Comparison of ENCODE assay signal across 1 cellular context in the genomic region with DNA sequence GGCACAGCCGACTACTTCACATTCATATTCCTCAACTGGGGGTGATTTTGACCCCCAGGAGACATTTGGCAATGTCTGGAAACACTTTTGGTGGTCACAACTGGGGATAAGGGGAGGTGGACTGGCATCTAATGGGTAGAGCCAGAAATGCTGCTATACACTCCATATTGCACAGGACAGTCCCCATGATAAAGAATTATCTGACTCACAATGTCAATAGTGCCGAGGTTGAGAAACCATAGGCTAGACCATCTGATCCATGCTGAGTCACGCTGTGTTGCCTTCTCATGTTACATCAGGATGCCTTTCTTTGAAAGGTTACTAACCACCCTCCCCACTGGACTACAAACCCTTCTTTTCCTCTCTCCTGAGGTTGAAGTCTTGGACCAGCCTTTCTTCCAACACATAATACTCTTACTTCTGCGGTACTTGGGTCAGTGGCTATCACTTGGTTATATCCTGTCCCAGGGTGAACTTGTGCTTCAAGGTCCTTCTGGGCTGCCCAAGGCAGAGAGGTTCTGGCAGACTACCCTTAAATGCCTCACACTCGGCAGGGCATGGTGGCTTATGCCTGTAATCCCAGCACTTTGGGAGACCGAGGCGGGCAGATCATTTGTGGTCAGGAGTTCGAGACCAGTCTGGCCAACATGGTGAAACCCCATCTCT.
TF ChIP-seq lines count a peak whose summit lies in the region.

No MANE protein-coding gene starts in this region.

TF ChIP-seq in HepG2, 621 proteins besides CTCF, POLR2A, EP300 and RAD21 (continued from another document):
- TF ChIP-seq ZNF597 (CRISPR knock-in tag; IDR thresholded peaks at IDR 0.05) (no peak), FOXJ3 (CRISPR knock-in tag; IDR thresholded peaks at IDR 0.05; ENCODE audit: borderline replicate concordance) (peak; percentile 49; the same call in 1 of the 2 replicates)
TF ChIP-seq in HepG2: peak in this region for 226.
